In genomic region chr3:194134757-194135515, GRCh38 we compare ENCODE assay signal across 1 cellular context.
TF ChIP-seq lines count a peak whose summit lies in the region.

No MANE protein-coding gene starts in this region.

TF ChIP-seq in HepG2, 621 proteins besides CTCF, POLR2A, EP300 and RAD21 (continued from another document and continues in another):
- TF ChIP-seq ATF2 (CRISPR knock-in tag; IDR thresholded peaks at IDR 0.05) (peak; percentile 72), ZNF691 (CRISPR knock-in tag; IDR thresholded peaks at IDR 0.05; ENCODE audit: borderline replicate concordance, low read depth) (peak; percentile 44; the same call in 1 of the 2 replicates), PAXIP1 (CRISPR knock-in tag; conservative IDR thresholded peaks at IDR 0.05) (peak; percentile 75), ZNF776 (CRISPR knock-in tag; IDR thresholded peaks at IDR 0.05) (peak; percentile 79), TAF15 (IDR thresholded peaks at IDR 0.05; ENCODE audit: low read depth, low read length, poor library complexity, severe bottlenecking) (peak; percentile 21), ZNF777 (CRISPR knock-in tag; IDR thresholded peaks at IDR 0.05) (peak; percentile 70), ZSCAN9 (CRISPR knock-in tag; IDR thresholded peaks at IDR 0.05; ENCODE audit: borderline replicate concordance) (peak; percentile 85), ZNF576 (CRISPR knock-in tag; IDR thresholded peaks at IDR 0.05) (no peak), TBX3 (IDR thresholded peaks at IDR 0.05; ENCODE audit: borderline replicate concordance) (peak; percentile 87), NFYC (CRISPR knock-in tag; IDR thresholded peaks at IDR 0.05) (no peak; the same call in none of the 2 replicates), DPF2 (CRISPR knock-in tag; IDR thresholded peaks at IDR 0.05; ENCODE audit: borderline replicate concordance, low read depth) (peak; percentile 37; the same call in 1 of the 2 replicates), ELF3 (CRISPR knock-in tag; IDR thresholded peaks at IDR 0.05) (peak; percentile 64), ZNF260 (CRISPR knock-in tag; IDR thresholded peaks at IDR 0.05; ENCODE audit: borderline replicate concordance, low read depth) (no peak), ZNF20 (CRISPR knock-in tag; IDR thresholded peaks at IDR 0.05) (no peak), PREB (CRISPR knock-in tag; IDR thresholded peaks at IDR 0.05) (no peak), PATZ1 (CRISPR knock-in tag; IDR thresholded peaks at IDR 0.05) (peak; percentile 100), SP1 (IDR thresholded peaks at IDR 0.05) (no peak), SP1 (CRISPR knock-in tag; IDR thresholded peaks at IDR 0.05) (peak; percentile 64), STAT5B (CRISPR knock-in tag; IDR thresholded peaks at IDR 0.05) (no peak), FOSL2 (CRISPR knock-in tag; IDR thresholded peaks at IDR 0.05) (peak; percentile 82), TFAP4 (IDR thresholded peaks at IDR 0.05; ENCODE audit: borderline replicate concordance, low read depth) (peak; percentile 81; the same call in 1 of the 2 replicates), ARNT2 (CRISPR knock-in tag; IDR thresholded peaks at IDR 0.05; ENCODE audit: low read depth) (peak; percentile 90), ZNF431 (CRISPR knock-in tag; IDR thresholded peaks at IDR 0.05; ENCODE audit: borderline replicate concordance, low read depth) (peak; percentile 57; the same call in 1 of the 2 replicates), FOXJ3 (CRISPR knock-in tag; IDR thresholded peaks at IDR 0.05; ENCODE audit: borderline replicate concordance) (0 out of 2 replicates have a peak, but pooled peaks have one; percentile 13), CBX1 (IDR thresholded peaks at IDR 0.05; ENCODE audit: low read depth) (no peak), BRF2 (CRISPR knock-in tag; IDR thresholded peaks at IDR 0.05) (0 out of 2 replicates have a peak, but pooled peaks have one; percentile 81), ZNF235 (CRISPR knock-in tag; IDR thresholded peaks at IDR 0.05; ENCODE audit: borderline replicate concordance) (peak; percentile 53; the same call in 1 of the 2 replicates), ZFY (CRISPR knock-in tag; IDR thresholded peaks at IDR 0.05) (peak; percentile 52; the same call in 1 of the 2 replicates), ZNF709 (CRISPR knock-in tag; IDR thresholded peaks at IDR 0.05) (peak; percentile 93), CHCHD3 (CRISPR knock-in tag; IDR thresholded peaks at IDR 0.05) (no peak), ZNF547 (CRISPR knock-in tag; IDR thresholded peaks at IDR 0.05) (0 out of 2 replicates have a peak, but pooled peaks have one; percentile 66), DNMT3B (CRISPR knock-in tag; conservative IDR thresholded peaks at IDR 0.05) (peak; percentile 74; the same call in 1 of the 2 replicates), GRHL1 (CRISPR knock-in tag; conservative IDR thresholded peaks at IDR 0.05) (no peak), ZFP90 (CRISPR knock-in tag; IDR thresholded peaks at IDR 0.05; ENCODE audit: borderline replicate concordance) (no peak), NR2F1 (CRISPR knock-in tag; IDR thresholded peaks at IDR 0.05) (peak in 1 of 2 experiments; percentile 64; a peak in 2 of 4 replicates), E2F5 (CRISPR knock-in tag; conservative IDR thresholded peaks at IDR 0.05) (no peak), SIN3A (IDR thresholded peaks at IDR 0.05; ENCODE audit: borderline replicate concordance, low read depth, low read length) (peak; percentile 83; the same call in 1 of the 2 replicates), JDP2 (CRISPR knock-in tag; IDR thresholded peaks at IDR 0.05; ENCODE audit: borderline replicate concordance) (no peak), ZNF589 (CRISPR knock-in tag; conservative IDR thresholded peaks at IDR 0.05) (peak; percentile 80; the same call in 1 of the 2 replicates), POGK (CRISPR knock-in tag; conservative IDR thresholded peaks at IDR 0.05) (peak; percentile 92), FOXA3 (CRISPR knock-in tag; IDR thresholded peaks at IDR 0.05) (peak; percentile 89), HOXD1 (CRISPR knock-in tag; IDR thresholded peaks at IDR 0.05) (0 out of 2 replicates have a peak, but pooled peaks have one; percentile 20), DDIT3 (CRISPR knock-in tag; IDR thresholded peaks at IDR 0.05) (no peak), ZNF580 (CRISPR knock-in tag; IDR thresholded peaks at IDR 0.05; ENCODE audit: borderline replicate concordance, low read depth) (peak; percentile 44; the same call in 1 of the 2 replicates), MXD3 (CRISPR knock-in tag; IDR thresholded peaks at IDR 0.05) (peak; percentile 88), HMG20A (CRISPR knock-in tag; IDR thresholded peaks at IDR 0.05; ENCODE audit: borderline replicate concordance) (peak; percentile 71; the same call in 1 of the 2 replicates), NONO (IDR thresholded peaks at IDR 0.05) (no peak), NONO (CRISPR knock-in tag; conservative IDR thresholded peaks at IDR 0.05) (peak; percentile 95)
